ENCODE assay signal across 20 cellular contexts in the genomic region with DNA sequence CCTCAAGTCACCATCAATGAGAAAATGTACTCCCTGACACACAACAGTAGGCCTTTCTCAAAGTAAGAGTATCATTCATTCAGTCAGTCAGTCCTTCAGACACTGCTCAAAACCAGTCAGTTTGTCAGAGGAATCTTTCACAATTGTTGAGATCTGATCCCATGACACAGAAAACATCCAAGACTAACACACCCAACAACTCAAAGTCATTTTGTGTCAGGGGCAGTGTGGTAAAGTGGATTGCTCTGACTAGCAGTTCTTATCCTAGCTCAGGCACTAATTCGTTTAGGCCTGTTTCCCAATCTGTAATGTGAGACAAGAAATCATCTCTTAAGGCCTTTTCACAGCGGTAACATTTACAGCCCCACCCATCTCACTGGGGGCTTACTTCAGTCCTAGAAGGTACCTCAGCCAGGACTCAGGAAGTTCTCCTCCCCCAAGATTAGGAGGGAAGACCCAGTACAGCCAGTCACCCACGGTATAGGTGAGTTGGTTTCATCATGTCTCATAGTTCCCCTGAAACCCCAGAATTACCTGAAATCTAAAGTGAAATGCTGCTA. TPM values are rescaled to one million over a fixed set of nuclear protein-coding genes. Genes with fewer than 3 reads are reported as not detected.
"Had no signal": no experiment of that assay in that cellular context is flagged by ENCODE, and none has a peak within 500 bp of the region (broad histone marks: within the 10 kb centered on the region; RNA-seq: fewer than 3 reads in every experiment).

No MANE protein-coding gene starts in this region.

- H3K9me3 ChIP-seq: adrenal gland, heart right ventricle, neutrophil, tibial nerve, uterus had no signal

- H3K27me3 ChIP-seq: dorsolateral prefrontal cortex, heart right ventricle, neutrophil, tibial nerve, uterus had no signal

- H3K27me3 Mint-ChIP-seq: activated naive CD4-positive, alpha-beta T cell treated with anti-CD3 and anti-CD28 coated beads, Interleukin-2, amount 10 ng/mL, durations not matched to agents 7 days and 5 days; memory B cell; naive thymus-derived CD4-positive, alpha-beta T cell had no signal

- H3K9me3 Mint-ChIP-seq: activated naive CD4-positive, alpha-beta T cell treated with anti-CD3 and anti-CD28 coated beads, Interleukin-2, amount 10 ng/mL, durations not matched to agents 7 days and 5 days; memory B cell; naive thymus-derived CD4-positive, alpha-beta T cell had no signal

- H3K4me3 ChIP-seq: adrenal gland, dorsolateral prefrontal cortex, heart right ventricle, tibial nerve, uterus had no signal

- H3K4me1 ChIP-seq: adrenal gland, uterus had no signal

- DNase-seq: activated CD4-positive, alpha-beta T cell treated with anti-CD3 and anti-CD28 coated beads, Interleukin-2, amount 50 U/mL, for 1 hour; activated CD8-positive, alpha-beta memory T cell treated with anti-CD3 and anti-CD28 coated beads for 24 hours; activated CD8-positive, alpha-beta memory T cell treated with anti-CD3 and anti-CD28 coated beads, Interleukin-2, amount 50 U/mL, for 48 hours; activated effector memory CD4-positive, alpha-beta T cell treated with Interleukin-2 at 50 U/mL for 16 hours; activated naive CD4-positive, alpha-beta T cell treated with anti-CD3 and anti-CD28 coated beads, Interleukin-2, amount 10 ng/mL, durations not matched to agents 7 days and 5 days; activated T-cell treated with anti-CD3 and anti-CD28 coated beads, Interleukin-2, amount 50 U/mL, for 48 hours; adrenal gland; dorsolateral prefrontal cortex; erythroblast; heart right ventricle; naive thymus-derived CD4-positive, alpha-beta T cell; stimulated activated CD4-positive, alpha-beta T cell treated with anti-CD3 and anti-CD28 coated beads, Interleukin-2, amount 100 ng/mL, for 24 hours; stimulated activated naive CD4-positive, alpha-beta T cell treated with Interleukin-2 at 50 U/mL for 16 hours; substantia nigra; uterus had no signal

- H3K27ac Mint-ChIP-seq: memory B cell; naive thymus-derived CD4-positive, alpha-beta T cell had no signal

- H3K36me3 ChIP-seq: adrenal gland, neutrophil, uterus had no signal

- ATAC-seq: activated CD4-positive, CD25-positive, alpha-beta regulatory T cell treated with anti-CD3 and anti-CD28 coated beads, Interleukin-2, amount 50 U/mL, for 24 hours; heart right ventricle; naive thymus-derived CD4-positive, alpha-beta T cell had no signal

- H3K4me3 Mint-ChIP-seq: activated naive CD4-positive, alpha-beta T cell treated with anti-CD3 and anti-CD28 coated beads, Interleukin-2, amount 10 ng/mL, durations not matched to agents 7 days and 5 days; memory B cell; naive thymus-derived CD4-positive, alpha-beta T cell had no signal

- H3K27ac ChIP-seq: adrenal gland, heart right ventricle, neutrophil, tibial nerve, uterus had no signal

- H3K36me3 Mint-ChIP-seq: activated naive CD4-positive, alpha-beta T cell treated with anti-CD3 and anti-CD28 coated beads, Interleukin-2, amount 10 ng/mL, durations not matched to agents 7 days and 5 days; memory B cell; naive thymus-derived CD4-positive, alpha-beta T cell had no signal

RNA-seq across cellular contexts. Expression of a gene that starts 31.9 kb away (rescaled TPM):
- total RNA-seq: T-helper 1 cell treated with Interleukin-12 subunit alpha and Interleukin-12 subunit beta and Interleukin-4 antibody, amounts not matched to agents 30 ng/mL and 1 ng/mL, for 36 hours had no signal
- polyA plus RNA-seq: naive thymus-derived CD4-positive, alpha-beta T cell had no signal
